Comparison of ENCODE assay signal across 8 cellular contexts in genomic region chr1:178724734-178725602, GRCh38. TPM values are rescaled to one million over a fixed set of nuclear protein-coding genes. Genes with fewer than 3 reads are reported as not detected.
DNase-seq lines count a peak whose midpoint lies in the region; ATAC-seq, FAIRE-seq and TF ChIP-seq lines count a peak whose summit lies in the region.

Gene RALGPS2 (plus strand): TSS chr1:178725244. CDS start chr1:178776765, 51,521 bp downstream.

- ATAC-seq in HG02759 (IDR thresholded peaks at IDR 0.05; ENCODE audit: unreplicated experiment): peak; percentile 67

- peak within 1 kb of the TSS; percentile 86 for H3K9ac ChIP-seq in mammary epithelial cell (ENCODE audit: insufficient read depth, low read length)

- no peaks in the 10 kb centered on the region for H4K20me1 ChIP-seq in mammary epithelial cell (ENCODE audit: insufficient read depth, low read length)

- H2AFZ ChIP-seq in mammary epithelial cell (ENCODE audit: low read depth, low read length): peak within 1 kb of the TSS; percentile 99

- DNase-seq in NCI-H146 (lab: John Stamatoyannopoulos, UW) (peak; percentile 87), WERI-Rb-1 (peak; percentile 91), mammary epithelial cell (peak; percentile 80), iPS-NIHi11 (ENCODE audit: low spot score) (peak; percentile 88), small intestine (peak; percentile 79), GF-D8 (lab: John Stamatoyannopoulos, UW) (no peak)

- dilution Hi-C loops in mammary epithelial cell (cut with HindIII; ENCODE audit: low sequenced_read_pairs): loop anchor here (10.0 kb wide), 1 partner anchor 110 kb away; no protein-coding TSS in a partner anchor

- BruUV-seq in mammary epithelial cell (replicated peaks; lab: Mats Ljungman, UMichigan): no TSS peak

- in situ Hi-C loops in mammary epithelial cell (cut with MboI; ENCODE audit: low sequenced_read_pairs in 2 of 2): no loop called here

- H3K27ac ChIP-seq in WERI-Rb-1 (peak within 1 kb of the TSS; percentile 96), mammary epithelial cell (ENCODE audit: insufficient read depth, low read depth, low read length) (peak within 1 kb of the TSS; percentile 85), small intestine (ENCODE audit: low read depth in 1 of 2, low read length in 1 of 2) (peak within 1 kb of the TSS; percentile 92)

- 0 out of 2 replicates have a peak, but pooled peaks have one; percentile 11 for TF ChIP-seq CTCF in WERI-Rb-1 (IDR thresholded peaks at IDR 0.05; ENCODE audit: low read depth, low read length)
- TF ChIP-seq CTCF in mammary epithelial cell (conservative IDR thresholded peaks at IDR 0.05 in 1 of 2, IDR thresholded peaks at IDR 0.05 in 1 of 2; ENCODE audit: extremely low read depth in 1 of 2, insufficient read depth in 1 of 2, low read depth in 1 of 2, low read length in 2 of 2): peak in 1 of 2 donors; percentile 2

- intact Hi-C loops in mammary epithelial cell (cut with micrococcal nuclease): loop anchor here (1.0 to 5.0 kb wide), 4 partner anchors 113 to 182 kb away; no protein-coding TSS in a partner anchor

- H3K27me3 ChIP-seq in WERI-Rb-1 (ENCODE audit: insufficient read depth, low read depth, severe bottlenecking): no peaks in the 10 kb centered on the region
- H3K27me3 ChIP-seq in mammary epithelial cell (ENCODE audit: insufficient read depth, low read length): no peaks in the 10 kb centered on the region
- H3K27me3 ChIP-seq in small intestine (ENCODE audit: control insufficient read depth in 2 of 2, insufficient read depth in 2 of 2, low read length in 2 of 2): peaks cover 0 to 2% of the 10 kb centered on the region in 2 donors

- no peaks in the 10 kb centered on the region for H3K9me3 ChIP-seq in WERI-Rb-1 (ENCODE audit: severe bottlenecking)
- H3K9me3 ChIP-seq in mammary epithelial cell (replicated peaks; ENCODE audit: insufficient read depth, low read length): no peaks in the 10 kb centered on the region
- no peaks in the 10 kb centered on the region for H3K9me3 ChIP-seq in small intestine (ENCODE audit: control insufficient read depth, low read depth)

- H3K4me3 ChIP-seq in WERI-Rb-1 (ENCODE audit: low read depth, low read length) (peak within 1 kb of the TSS; percentile 88), mammary epithelial cell (replicated peaks in 1 of 3; ENCODE audit: insufficient read depth in 1 of 3, low read depth in 2 of 3, low read length in 3 of 3) (peak within 1 kb of the TSS; percentile 55 to 80 (median 78)), small intestine (ENCODE audit: low read depth in 1 of 2, low read length in 2 of 2) (peak within 1 kb of the TSS; percentile 97 to 99)

- H3K36me3 ChIP-seq in WERI-Rb-1 (peaks cover 3% of the 10 kb centered on the region; the same call in 1 of the 2 replicates), mammary epithelial cell (ENCODE audit: insufficient read depth, low read length) (no peaks in the 10 kb centered on the region), small intestine (ENCODE audit: control insufficient read depth in 2 of 2, insufficient read depth in 2 of 2, low read length in 2 of 2) (no peaks in the 10 kb centered on the region)

- no peak for FAIRE-seq in small intestine (lab: Jason Lieb, UNC)

- H3K4me2 ChIP-seq in mammary epithelial cell (ENCODE audit: insufficient read depth, low read depth, low read length): peak within 1 kb of the TSS; percentile 92

- 36% methylated on average over 4 of the region's 110 CpGs for WGBS in mammary epithelial cell (ENCODE audit: low coverage, missing lambda C conversion rate)
- 1% methylated on average over 43 to 110 of the region's 110 CpGs for WGBS in small intestine, 3 donors

- peak; percentile 38 for TF ChIP-seq POLR2A in GM15510 (IDR thresholded peaks at IDR 0.05; ENCODE audit: borderline replicate concordance, extremely low read depth, insufficient read length)

- H3K79me2 ChIP-seq in mammary epithelial cell (ENCODE audit: insufficient read depth, low read length): peaks cover 31% of the 10 kb centered on the region

- H3K4me1 ChIP-seq in mammary epithelial cell (ENCODE audit: insufficient read depth, low read length) (peaks cover 15% of the 10 kb centered on the region), small intestine (ENCODE audit: control insufficient read depth in 2 of 2, insufficient read depth in 1 of 2, low read depth in 1 of 2, low read length in 1 of 2) (no peaks in the 10 kb centered on the region)

- CTCF ChIA-PET in mammary epithelial cell (lab: Charles Lee; ENCODE audit: low non-redundant PET): interaction anchor here (0.6 to 0.8 kb wide), 2 partner anchors 26 to 181 kb away, joined by 5 to 16 read pairs; no protein-coding TSS in a partner anchor

RNA-seq across cellular contexts. Expression of gene RALGPS2, which starts in this region (rescaled TPM):
- total RNA-seq in mammary epithelial cell: 10 to 100 TPM; 20.4 to 25.3 TPM
- 9.5 TPM for polyA plus RNA-seq in mammary epithelial cell
- polyA minus RNA-seq in mammary epithelial cell: 108 TPM
- 1 to 10 TPM; 5.2 to 8.3 (median 5.4) TPM for polyA plus RNA-seq in small intestine
